25 cellular contexts compared by ENCODE assay signal in the genomic region with DNA sequence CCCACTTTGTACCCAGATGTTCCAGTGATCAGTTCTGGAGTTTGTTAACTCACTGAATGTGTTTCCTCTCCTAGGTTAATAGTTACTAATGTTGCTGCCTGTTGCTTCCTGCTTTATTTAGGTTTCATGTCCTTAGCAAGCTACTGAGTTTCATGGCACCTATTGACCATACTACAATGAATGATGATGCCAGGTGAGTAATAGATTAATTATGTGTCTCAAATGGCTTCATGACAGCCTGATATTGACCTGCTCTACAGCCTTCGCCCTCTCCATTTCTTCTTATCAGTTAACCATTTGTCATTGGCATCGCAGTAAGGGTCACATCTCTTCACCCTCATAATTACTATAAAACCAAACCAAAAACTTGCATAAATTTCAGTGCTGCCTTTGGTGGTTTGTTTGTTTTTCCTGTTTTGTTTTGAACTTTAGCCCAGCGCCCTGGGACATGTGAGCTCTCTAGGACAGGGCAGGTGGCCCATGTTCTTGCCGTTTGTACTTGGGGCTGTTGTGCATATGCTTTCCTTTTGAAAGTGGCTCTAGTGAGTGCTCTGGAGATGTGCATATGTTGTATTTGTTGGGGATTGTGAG.
"Had no signal": no experiment of that assay in that cellular context is flagged by ENCODE, and none has a peak within 500 bp of the region (broad histone marks: within the 10 kb centered on the region; RNA-seq: fewer than 3 reads in every experiment).

No MANE protein-coding gene starts in this region.

- H3K4me3 ChIP-seq: neural progenitor cell, ovary, prostate gland, skin epidermis, stomach, thoracic aorta, thyroid gland, tibial nerve, upper lobe of left lung, vagina had no signal

- FAIRE-seq: urothelium cell line had no signal

- H3K27me3 ChIP-seq: neural progenitor cell, ovary, stomach, thyroid gland, tibial nerve, upper lobe of left lung, vagina had no signal

- DNase-seq: naive thymus-derived CD4-positive, alpha-beta T cell; natural killer cell; occipital lobe; ovary; right cardiac atrium; stimulated activated CD4-positive, alpha-beta T cell treated with anti-CD3 and anti-CD28 coated beads, Interleukin-15, amount 100 ng/mL, for 24 hours; stimulated activated CD4-positive, alpha-beta T cell treated with anti-CD3 and anti-CD28 coated beads, Interleukin-2, amount 100 ng/mL, for 24 hours; stimulated activated CD4-positive, alpha-beta T cell treated with anti-CD3 and anti-CD28 coated beads, Interleukin-2, amount 100 ng/mL, for 48 hours; stimulated activated CD4-positive, alpha-beta T cell treated with anti-CD3 and anti-CD28 coated beads, Interleukin-4, amount 100 ng/mL, for 24 hours; stimulated activated naive B cell treated with anti-CD40 and anti-IgM and Interleukin-4, amounts not matched to agents 10 μg/mL and 1 μg/mL and 100 μg/mL, for 72 hours; stimulated activated naive CD4-positive, alpha-beta T cell treated with Interleukin-2 at 50 U/mL for 16 hours; stomach; thyroid gland; trophoblast cell; upper lobe of left lung had no signal

- H3K9ac ChIP-seq: neural progenitor cell, parathyroid adenoma had no signal

- H3K9me3 ChIP-seq: ovary, prostate gland, stomach, thoracic aorta, thyroid gland, tibial nerve, upper lobe of left lung, vagina had no signal

- H2AFZ ChIP-seq: neural progenitor cell, parathyroid adenoma had no signal

- H3K36me3 ChIP-seq: ovary, prostate gland had no signal

- H3K4me1 ChIP-seq: neural progenitor cell, parathyroid adenoma, prostate gland, stomach, thyroid gland, tibial nerve, upper lobe of left lung, vagina had no signal

- H3K27ac ChIP-seq: neural progenitor cell, ovary, parathyroid adenoma, prostate gland, skin epidermis, stomach, thoracic aorta, thyroid gland, tibial nerve, upper lobe of left lung, vagina had no signal

- H3K4me2 ChIP-seq: neural progenitor cell had no signal

- H3K79me2 ChIP-seq: parathyroid adenoma had no signal

- ATAC-seq: naive thymus-derived CD4-positive, alpha-beta T cell; natural killer cell; right cardiac atrium; sciatic nerve; stimulated activated effector memory CD8-positive, alpha-beta T cell treated with anti-CD3 and anti-CD28 coated beads, Interleukin-12 subunit alpha, Interleukin-12 subunit beta, amount 100 ng/mL, for 72 hours; stimulated activated naive B cell treated with anti-CD40 and anti-IgM and Interleukin-4, amounts not matched to agents 10 μg/mL and 1 μg/mL and 100 μg/mL, for 72 hours had no signal
